12 cellular contexts compared by ENCODE assay signal in genomic region chr20:53599039-53599362, GRCh38. TPM values are rescaled to one million over a fixed set of nuclear protein-coding genes. Genes with fewer than 3 reads are reported as not detected.
DNase-seq lines count a peak whose midpoint lies in the region; ATAC-seq, FAIRE-seq and TF ChIP-seq lines count a peak whose summit lies in the region.
"Had no signal": no experiment of that assay in that cellular context is flagged by ENCODE, and none has a peak within 500 bp of the region (broad histone marks: within the 10 kb centered on the region; RNA-seq: fewer than 3 reads in every experiment).

No MANE protein-coding gene starts in this region.

- no peaks in the 10 kb centered on the region for H3K27me3 Mint-ChIP-seq in CD4-positive, alpha-beta T cell
- H3K27me3 Mint-ChIP-seq in astrocyte (ENCODE audit: low read depth, unreplicated experiment) = no peaks in the 10 kb centered on the region
- H3K27me3 Mint-ChIP-seq in natural killer cell treated with Interleukin-12 subunit alpha and Interleukin-12 subunit beta and Interleukin-15 and Interleukin-18, amount 100 ng/mL, for 72 hours = no peaks in the 10 kb centered on the region

- H2AFZ ChIP-seq in Loucy (ENCODE audit: low read length) = no peak overlapping the region
- no peak overlapping the region for H2AFZ ChIP-seq in astrocyte (ENCODE audit: low read depth, low read length)

- peak overlapping the region; percentile 48 for H3K27ac ChIP-seq in CD4-positive, alpha-beta T cell (ENCODE audit: low read depth, low read length)
- no peak overlapping the region for H3K27ac ChIP-seq in astrocyte (ENCODE audit: low read depth, low read length)
- H3K27ac ChIP-seq: brain microvascular endothelial cell, sigmoid colon had no signal

- H3K27me3 ChIP-seq in CD4-positive, alpha-beta T cell (ENCODE audit: control insufficient read depth, insufficient read depth, low read length) = no peaks in the 10 kb centered on the region
- H3K27me3 ChIP-seq in Loucy (ENCODE audit: insufficient read depth, low read length, poor library complexity, severe bottlenecking) (no peaks in the 10 kb centered on the region), astrocyte (ENCODE audit: insufficient read depth, low read length) (no peaks in the 10 kb centered on the region)
- H3K27me3 ChIP-seq: brain microvascular endothelial cell, sigmoid colon had no signal

- H3K36me3 ChIP-seq in Loucy (ENCODE audit: insufficient read depth, low read length) = no peaks in the 10 kb centered on the region
- H3K36me3 ChIP-seq in astrocyte (ENCODE audit: insufficient read depth, low read length) = no peaks in the 10 kb centered on the region
- H3K36me3 ChIP-seq: brain microvascular endothelial cell, sigmoid colon had no signal

- peaks cover 78% of the 10 kb centered on the region for H3K4me1 Mint-ChIP-seq in CD4-positive, alpha-beta T cell (ENCODE audit: low read depth)
- H3K4me1 Mint-ChIP-seq in astrocyte (ENCODE audit: low read depth, unreplicated experiment) = peaks cover 22% of the 10 kb centered on the region
- peaks cover 34 to 56% of the 10 kb centered on the region in 2 donors for H3K4me1 Mint-ChIP-seq in natural killer cell treated with Interleukin-12 subunit alpha and Interleukin-12 subunit beta and Interleukin-15 and Interleukin-18, amount 100 ng/mL, for 72 hours (ENCODE audit: low read depth in 2 of 2)

- TF ChIP-seq POLR2A in GM12892 (IDR thresholded peaks at IDR 0.05; ENCODE audit: low read depth, low read length) = no peak

- H3K9me2 ChIP-seq in Loucy (replicated peaks; ENCODE audit: low read depth, low read length) = no peaks in the 10 kb centered on the region

- FAIRE-seq in astrocyte (lab: Jason Lieb, UNC) (no peak), GM12892 (lab: Jason Lieb, UNC) (no peak)
- FAIRE-seq: endometrium had no signal

- POLR2A ChIA-PET in CD4-positive, alpha-beta T cell (lab: Charles Lee) = interaction anchor here (1.3 to 3.0 kb wide), 3 partner anchors 10 to 44 kb away, joined by 4 to 22 read pairs (median 4); no protein-coding TSS in a partner anchor

- CTCF ChIA-PET in CD4-positive, alpha-beta T cell (lab: Charles Lee) = no interaction called here

- no peak overlapping the region for H3K4me3 ChIP-seq in Loucy (ENCODE audit: low read length, poor library complexity, severe bottlenecking)
- no peak overlapping the region for H3K4me3 ChIP-seq in astrocyte (ENCODE audit: insufficient read depth, low read depth, low read length)
- H3K4me3 ChIP-seq: sigmoid colon had no signal

- H3K4me2 ChIP-seq in Loucy (ENCODE audit: low read depth, low read length, poor library complexity, severe bottlenecking) = peak overlapping the region; percentile 36
- no peak overlapping the region for H3K4me2 ChIP-seq in astrocyte (ENCODE audit: low read length)

- H3K9ac ChIP-seq in Loucy (ENCODE audit: low read depth, low read length, poor library complexity, severe bottlenecking) = peak overlapping the region; percentile 41
- no peak overlapping the region for H3K9ac ChIP-seq in astrocyte (ENCODE audit: low read length)

- H3K27ac Mint-ChIP-seq in CD4-positive, alpha-beta T cell = peak overlapping the region; percentile 95
- H3K27ac Mint-ChIP-seq in astrocyte (ENCODE audit: unreplicated experiment) = peak overlapping the region; percentile 54
- peak overlapping the region; percentile 24 to 66 for H3K27ac Mint-ChIP-seq in natural killer cell treated with Interleukin-12 subunit alpha and Interleukin-12 subunit beta and Interleukin-15 and Interleukin-18, amount 100 ng/mL, for 72 hours

- TF ChIP-seq CTCF in CD4-positive, alpha-beta T cell (IDR thresholded peaks at IDR 0.05) = no peak
- TF ChIP-seq CTCF in Loucy (conservative IDR thresholded peaks at IDR 0.05; ENCODE audit: low read length) (no peak), astrocyte (IDR thresholded peaks at IDR 0.05; ENCODE audit: insufficient read depth, low read depth, low read length) (no peak)

- H3K36me3 Mint-ChIP-seq in CD4-positive, alpha-beta T cell (ENCODE audit: low read depth) = peaks cover 11% of the 10 kb centered on the region
- no peaks in the 10 kb centered on the region for H3K36me3 Mint-ChIP-seq in astrocyte (ENCODE audit: low read depth, unreplicated experiment)
- H3K36me3 Mint-ChIP-seq in natural killer cell treated with Interleukin-12 subunit alpha and Interleukin-12 subunit beta and Interleukin-15 and Interleukin-18, amount 100 ng/mL, for 72 hours = no peaks in the 10 kb centered on the region

- H3K79me2 ChIP-seq in Loucy (ENCODE audit: insufficient read depth, low read length) (peaks cover 16% of the 10 kb centered on the region; the same call in 1 of the 2 replicates), astrocyte (ENCODE audit: insufficient read depth, low read length) (no peaks in the 10 kb centered on the region)

- intact Hi-C loops in CD4-positive, alpha-beta T cell (cut with DNase I, micrococcal nuclease) = loop anchor here in 1 of 2 experiments (5.0 kb wide), 2 partner anchors 148 to 273 kb away; no protein-coding TSS in a partner anchor

- peak in 1 of 10 experiments; percentile 21 for DNase-seq in CD4-positive, alpha-beta T cell
- no peak for DNase-seq in astrocyte (ENCODE audit: low read depth)
- DNase-seq in natural killer cell treated with Interleukin-12 subunit alpha and Interleukin-12 subunit beta and Interleukin-15 and Interleukin-18, amount 100 ng/mL, for 72 hours (ENCODE audit: low spot score) = no peak
- DNase-seq in GM12892 (ENCODE audit: insufficient read length) = no peak
- no peak for DNase-seq in CD1c-positive myeloid dendritic cell (ENCODE audit: extremely low spot score)
- DNase-seq in HPDE6-E6E7 (ENCODE audit: extremely low spot score) = no peak
- DNase-seq: brain microvascular endothelial cell, SIG-M5 had no signal

- peaks cover 29% of the 10 kb centered on the region for H3K4me1 ChIP-seq in Loucy (ENCODE audit: insufficient read depth, low read length, poor library complexity, severe bottlenecking)
- H3K4me1 ChIP-seq in astrocyte (ENCODE audit: insufficient read depth, low read length) = peaks cover 7% of the 10 kb centered on the region

- H4K20me1 ChIP-seq in Loucy (ENCODE audit: insufficient read depth, low read length, poor library complexity, severe bottlenecking) (no peaks in the 10 kb centered on the region), astrocyte (ENCODE audit: insufficient read depth, low read length) (no peaks in the 10 kb centered on the region)

- no peaks in the 10 kb centered on the region for H3K9me3 Mint-ChIP-seq in CD4-positive, alpha-beta T cell
- no peaks in the 10 kb centered on the region for H3K9me3 Mint-ChIP-seq in astrocyte (ENCODE audit: unreplicated experiment)
- no peaks in the 10 kb centered on the region for H3K9me3 Mint-ChIP-seq in natural killer cell treated with Interleukin-12 subunit alpha and Interleukin-12 subunit beta and Interleukin-15 and Interleukin-18, amount 100 ng/mL, for 72 hours

- H3F3A ChIP-seq in Loucy (ENCODE audit: low read depth) = peaks cover 3% of the 10 kb centered on the region; the same call in 1 of the 2 replicates

- no peaks in the 10 kb centered on the region for H3K9me3 ChIP-seq in CD4-positive, alpha-beta T cell (ENCODE audit: control insufficient read depth, low read length)
- H3K9me3 ChIP-seq in Loucy (ENCODE audit: insufficient read depth, low read depth, low read length) (no peaks in the 10 kb centered on the region), astrocyte (ENCODE audit: insufficient read depth, low read depth, low read length) (no peaks in the 10 kb centered on the region)
- H3K9me3 ChIP-seq: sigmoid colon had no signal

- no peak for ATAC-seq in CD4-positive, alpha-beta T cell (ENCODE audit: poor library complexity)
- no peak for ATAC-seq in natural killer cell treated with Interleukin-12 subunit alpha and Interleukin-12 subunit beta and Interleukin-15 and Interleukin-18, amount 100 ng/mL, for 72 hours
- ATAC-seq in GM21576 (IDR thresholded peaks at IDR 0.05; ENCODE audit: unreplicated experiment) = no peak

- H3K4me3 Mint-ChIP-seq in CD4-positive, alpha-beta T cell = peak overlapping the region; percentile 73
- H3K4me3 Mint-ChIP-seq in astrocyte (ENCODE audit: unreplicated experiment) = no peak overlapping the region
- no peak overlapping the region for H3K4me3 Mint-ChIP-seq in natural killer cell treated with Interleukin-12 subunit alpha and Interleukin-12 subunit beta and Interleukin-15 and Interleukin-18, amount 100 ng/mL, for 72 hours

RNA-seq across cellular contexts. Expression of gene ZNF217, which starts 5.4 kb away (rescaled TPM):
- 10 to 100 TPM; 83.5 to 87.4 TPM for total RNA-seq in CD4-positive, alpha-beta T cell
- total RNA-seq in astrocyte = 54.6 and 57.9 TPM in 2 replicates
- total RNA-seq in natural killer cell treated with Interleukin-12 subunit alpha and Interleukin-12 subunit beta and Interleukin-15 and Interleukin-18, amount 100 ng/mL, for 72 hours = 10 to 100 TPM; 39.9 to 48.0 TPM
- polyA plus RNA-seq in GM12892 (2012; ENCODE audit: missing spikeins) = 35.4 TPM

Comparison
In these comparisons a context has a peak if more than half of its experiments do, and no peak if none do; other contexts are left out.
1. H3K27ac Mint-ChIP-seq: peak in every context shown above with its lines; median percentile 95 in CD4-positive, alpha-beta T cell; 54 in astrocyte; 45 in natural killer cell treated with Interleukin-12 subunit alpha and Interleukin-12 subunit beta and Interleukin-15 and Interleukin-18, amount 100 ng/mL, for 72 hours.